ENCODE assay signal across 33 cellular contexts in genomic region chr6:140101818-140102217, GRCh38.
A peak's percentile ranks its signal among the peaks of the same experiment; 100 is the strongest.
DNase-seq lines count a peak whose midpoint lies in the region; ATAC-seq, FAIRE-seq and TF ChIP-seq lines count a peak whose summit lies in the region.
"Had no signal": no experiment of that assay in that cellular context is flagged by ENCODE, and none has a peak within 500 bp of the region (broad histone marks: within the 10 kb centered on the region; RNA-seq: fewer than 3 reads in every experiment).

No MANE protein-coding gene starts in this region.

- BruUV-seq in Panc1 (replicated peaks; lab: Mats Ljungman, UMichigan) = no TSS peak

- H2AFZ ChIP-seq in GM23248 = peak overlapping the region; percentile 46

- peaks cover 1% of the 10 kb centered on the region for H3K36me3 Mint-ChIP-seq in activated CD8-positive, alpha-beta memory T cell treated with anti-CD3 and anti-CD28 coated beads, Interleukin-2, amount 10 ng/mL, durations not matched to agents 7 days and 5 days
- no peaks in the 10 kb centered on the region for H3K36me3 Mint-ChIP-seq in natural killer cell treated with Interleukin-12 subunit alpha and Interleukin-12 subunit beta and Interleukin-15 and Interleukin-18, amount 100 ng/mL, for 72 hours

- no peaks in the 10 kb centered on the region for H3K36me3 ChIP-seq in GM23248 (ENCODE audit: low read depth)
- no peaks in the 10 kb centered on the region for H3K36me3 ChIP-seq in Panc1 (ENCODE audit: control insufficient read depth, insufficient read depth, low read length)
- H3K36me3 ChIP-seq: esophagus muscularis mucosa, pancreas, uterus had no signal

- intact Hi-C loops in Panc1 (cut with micrococcal nuclease; ENCODE audit: unreplicated experiment) = no loop called here

- H3K4me1 ChIP-seq in GM23248 (ENCODE audit: insufficient read depth) (peaks cover 6% of the 10 kb centered on the region; the same call in 1 of the 2 replicates), Panc1 (ENCODE audit: control insufficient read depth, insufficient read depth, low read length) (no peaks in the 10 kb centered on the region)
- H3K4me1 ChIP-seq: A549, pancreas, uterus had no signal

- peaks cover 13% of the 10 kb centered on the region for H3K4me1 Mint-ChIP-seq in activated CD8-positive, alpha-beta memory T cell treated with anti-CD3 and anti-CD28 coated beads, Interleukin-2, amount 10 ng/mL, durations not matched to agents 7 days and 5 days
- H3K4me1 Mint-ChIP-seq in natural killer cell treated with Interleukin-12 subunit alpha and Interleukin-12 subunit beta and Interleukin-15 and Interleukin-18, amount 100 ng/mL, for 72 hours (ENCODE audit: low read depth in 2 of 2) = peaks cover 7 to 10% of the 10 kb centered on the region in 2 donors

- H3K27me3 ChIP-seq in GM23248 (replicated peaks; ENCODE audit: insufficient read depth) = no peaks in the 10 kb centered on the region
- no peaks in the 10 kb centered on the region for H3K27me3 ChIP-seq in Panc1 (ENCODE audit: control insufficient read depth, insufficient read depth, low read length)
- H3K27me3 ChIP-seq: esophagus muscularis mucosa, foreskin keratinocyte, pancreas, uterus had no signal

- H3K9ac ChIP-seq in GM23248 = no peak overlapping the region

- no peaks in the 10 kb centered on the region for H3K9me3 Mint-ChIP-seq in activated CD8-positive, alpha-beta memory T cell treated with anti-CD3 and anti-CD28 coated beads, Interleukin-2, amount 10 ng/mL, durations not matched to agents 7 days and 5 days (ENCODE audit: low read depth)
- no peaks in the 10 kb centered on the region for H3K9me3 Mint-ChIP-seq in natural killer cell treated with Interleukin-12 subunit alpha and Interleukin-12 subunit beta and Interleukin-15 and Interleukin-18, amount 100 ng/mL, for 72 hours

- H3K27ac ChIP-seq in GM23248 (no peak overlapping the region), Panc1 (ENCODE audit: low read length) (peak overlapping the region; percentile 40; the same call in 1 of the 2 replicates)
- H3K27ac ChIP-seq: A549, esophagus muscularis mucosa, foreskin keratinocyte, pancreas, uterus had no signal

- no peak for TF ChIP-seq CTCF in Panc1 (IDR thresholded peaks at IDR 0.05)

- CTCF ChIA-PET in activated CD8-positive, alpha-beta memory T cell treated with anti-CD3 and anti-CD28 coated beads, Interleukin-2, amount 10 ng/mL, durations not matched to agents 7 days and 5 days (lab: Charles Lee) = interaction anchor here (0.6 to 1.5 kb wide), 3 partner anchors 733 to 1132 kb away, joined by 3 to 4 read pairs (median 3); no protein-coding TSS in a partner anchor
- CTCF ChIA-PET in Panc1 (lab: Charles Lee) = no interaction called here

- no peak overlapping the region for H3K4me2 ChIP-seq in GM23248 (ENCODE audit: unreplicated experiment)
- H3K4me2 ChIP-seq: A549 had no signal

- H3K9me2 ChIP-seq in GM23248 (ENCODE audit: insufficient read depth) = no peaks in the 10 kb centered on the region

- no peak for FAIRE-seq in HTR-8/SVneo (lab: Jason Lieb, UNC)
- FAIRE-seq: A549, endometrium, pancreas, TTC549 had no signal

- no peak overlapping the region for H3K4me3 ChIP-seq in GM23248
- no peak overlapping the region for H3K4me3 ChIP-seq in Panc1 (ENCODE audit: low read depth in 2 of 2, low read length in 2 of 2)
- H3K4me3 ChIP-seq: A549, esophagus muscularis mucosa, lung, mucosa of descending colon, pancreas, skin epidermis, uterus had no signal

- H3K9me3 ChIP-seq in GM23248 (ENCODE audit: low read depth) (no peaks in the 10 kb centered on the region), Panc1 (ENCODE audit: control insufficient read depth, insufficient read depth, low read depth, low read length) (no peaks in the 10 kb centered on the region)
- H3K9me3 ChIP-seq: A549, esophagus muscularis mucosa, mucosa of descending colon, pancreas, uterus had no signal

- peak; percentile 61 for DNase-seq in activated CD8-positive, alpha-beta memory T cell treated with anti-CD3 and anti-CD28 coated beads, Interleukin-2, amount 10 ng/mL, durations not matched to agents 7 days and 5 days
- no peak for DNase-seq in activated CD8-positive, alpha-beta memory T cell treated with anti-CD3 and anti-CD28 coated beads, Interleukin-2, amount 50 U/mL, for 4 hours
- no peak for DNase-seq in GM23248
- no peak for DNase-seq in Panc1 (ENCODE audit: low read depth, low spot score)
- no peak for DNase-seq in natural killer cell treated with Interleukin-12 subunit alpha and Interleukin-12 subunit beta and Interleukin-15 and Interleukin-18, amount 100 ng/mL, for 72 hours (ENCODE audit: low spot score)
- DNase-seq in HTR-8/SVneo (ENCODE audit: insufficient read length, low spot score) = no peak
- no peak for DNase-seq in AG20443 (ENCODE audit: low spot score)
- no peak for DNase-seq in T-helper 9 cell
- DNase-seq: activated CD4-positive, alpha-beta T cell treated with anti-CD3 and anti-CD28 coated beads, Interleukin-2, amount 50 U/mL, for 1 hour; activated CD4-positive, CD25-positive, alpha-beta regulatory T cell; activated T-cell treated with anti-CD3 and anti-CD28 coated beads, Interleukin-2, amount 50 U/mL, for 48 hours; cerebellar nuclear complex; dermis blood vessel endothelial cell; DMS 273 treated with DMSO at 0.1 percent for 48 hours; EL; H7; kidney glomerular epithelial cell; mucosa of descending colon; NCI-H1417 treated with DMSO at 0.1 percent for 48 hours; NCI-H2029 treated with DMSO at 0.1 percent for 48 hours; NCI-H2227 treated with DMSO at 0.1 percent for 48 hours; NCI-H526 treated with DMSO at 0.1 percent for 48 hours; pancreas; retina; stimulated activated naive CD8-positive, alpha-beta T cell treated with anti-CD3 and anti-CD28 coated beads, Interleukin-15, Interleukin-2, amounts not matched to agents 100 U/mL and 50 U/mL, for 24 hours; uterus had no signal

- peak overlapping the region; percentile 83 for H3K27ac Mint-ChIP-seq in activated CD8-positive, alpha-beta memory T cell treated with anti-CD3 and anti-CD28 coated beads, Interleukin-2, amount 10 ng/mL, durations not matched to agents 7 days and 5 days
- H3K27ac Mint-ChIP-seq in natural killer cell treated with Interleukin-12 subunit alpha and Interleukin-12 subunit beta and Interleukin-15 and Interleukin-18, amount 100 ng/mL, for 72 hours = peak overlapping the region; percentile 32 to 72

- H3K27me3 Mint-ChIP-seq in activated CD8-positive, alpha-beta memory T cell treated with anti-CD3 and anti-CD28 coated beads, Interleukin-2, amount 10 ng/mL, durations not matched to agents 7 days and 5 days = no peaks in the 10 kb centered on the region
- H3K27me3 Mint-ChIP-seq in natural killer cell treated with Interleukin-12 subunit alpha and Interleukin-12 subunit beta and Interleukin-15 and Interleukin-18, amount 100 ng/mL, for 72 hours = no peaks in the 10 kb centered on the region

- H4K20me1 ChIP-seq in GM23248 (ENCODE audit: insufficient read depth) = no peaks in the 10 kb centered on the region

- POLR2A ChIA-PET in Panc1 (lab: Charles Lee) = no interaction called here

- no peak overlapping the region for H3K4me3 Mint-ChIP-seq in activated CD8-positive, alpha-beta memory T cell treated with anti-CD3 and anti-CD28 coated beads, Interleukin-2, amount 10 ng/mL, durations not matched to agents 7 days and 5 days
- peak overlapping the region; percentile 53 for H3K4me3 Mint-ChIP-seq in natural killer cell treated with Interleukin-12 subunit alpha and Interleukin-12 subunit beta and Interleukin-15 and Interleukin-18, amount 100 ng/mL, for 72 hours

- no peaks in the 10 kb centered on the region for H3F3A ChIP-seq in GM23248 (ENCODE audit: insufficient read depth)

- ATAC-seq in activated CD8-positive, alpha-beta memory T cell treated with anti-CD3 and anti-CD28 coated beads, Interleukin-2, amount 10 ng/mL, durations not matched to agents 7 days and 5 days = peak; percentile 39
- ATAC-seq in Panc1 = no peak
- peak in 1 of 2 donors; percentile 54 for ATAC-seq in natural killer cell treated with Interleukin-12 subunit alpha and Interleukin-12 subunit beta and Interleukin-15 and Interleukin-18, amount 100 ng/mL, for 72 hours
- ATAC-seq: A549; foreskin keratinocyte; mucosa of descending colon; pancreas; stimulated activated naive CD8-positive, alpha-beta T cell treated with anti-CD3 and anti-CD28 coated beads, Interleukin-15, Interleukin-2, amounts not matched to agents 100 U/mL and 50 U/mL, for 24 hours had no signal

- in situ Hi-C loops in GM23248 (cut with MboI) (no loop called here), Panc1 (cut with HindIII; ENCODE audit: low pct_unique_long_range_greater_than_20kb, low sequenced_read_pairs) (no loop called here)

- H3K79me2 ChIP-seq in GM23248 (ENCODE audit: insufficient read depth) = no peaks in the 10 kb centered on the region
